8 cellular contexts compared by ENCODE assay signal in genomic region chr2:189763908-189764661, GRCh38. TPM values are rescaled to one million over a fixed set of nuclear protein-coding genes. Genes with fewer than 3 reads are reported as not detected.
DNase-seq lines count a peak whose midpoint lies in the region; ATAC-seq and TF ChIP-seq lines count a peak whose summit lies in the region.

No MANE protein-coding gene starts in this region.

- H3K4me2 ChIP-seq in OCI-LY1 (ENCODE audit: low read length) = peak overlapping the region; percentile 88

- peak overlapping the region; percentile 96 for H3K27ac Mint-ChIP-seq in activated T-cell treated with anti-CD3 and anti-CD28 coated beads, Interleukin-2, amount 50 U/mL, for 72 hours
- peak overlapping the region; percentile 24 for H3K27ac Mint-ChIP-seq in endothelial cell (ENCODE audit: unreplicated experiment)
- H3K27ac Mint-ChIP-seq in stimulated activated memory B cell treated with anti-CD40 and anti-IgM and Interleukin-4, amounts not matched to agents 10 μg/mL and 1 μg/mL and 100 μg/mL, for 72 hours = peak overlapping the region; percentile 97

- no peak for DNase-seq in activated T-cell treated with anti-CD3 and anti-CD28 coated beads, Interleukin-2, amount 50 U/mL, for 72 hours
- DNase-seq in activated T-cell treated with anti-CD3 and anti-CD28 coated beads, Interleukin-2, amount 50 U/mL, for 1 hour = no peak
- no peak for DNase-seq in endothelial cell (ENCODE audit: low spot score)
- DNase-seq in sciatic nerve (ENCODE audit: low spot score) = no peak

- TF ChIP-seq CTCF in OCI-LY1 (IDR thresholded peaks at IDR 0.05; ENCODE audit: low read length) = peak; percentile 20; the same call in 1 of the 2 replicates
- no peak for TF ChIP-seq CTCF in endothelial cell (IDR thresholded peaks at IDR 0.05; ENCODE audit: unreplicated experiment)

- peak overlapping the region; percentile 97 for H3K27ac ChIP-seq in OCI-LY1 (ENCODE audit: low read depth, low read length, poor library complexity, severe bottlenecking)

- peak overlapping the region; percentile 84 for H2AFZ ChIP-seq in OCI-LY1 (ENCODE audit: low read length)

- H3K9ac ChIP-seq in OCI-LY1 (ENCODE audit: low read length) = peak overlapping the region; percentile 98

- ATAC-seq in activated T-cell treated with anti-CD3 and anti-CD28 coated beads, Interleukin-2, amount 50 U/mL, for 72 hours (replicated peaks in 1 of 2) = no peak
- no peak for ATAC-seq in stimulated activated memory B cell treated with anti-CD40 and anti-IgM and Interleukin-4, amounts not matched to agents 10 μg/mL and 1 μg/mL and 100 μg/mL, for 72 hours
- ATAC-seq in sciatic nerve (no peak), GM18868 (IDR thresholded peaks at IDR 0.05; ENCODE audit: unreplicated experiment) (no peak), GM18517 (IDR thresholded peaks at IDR 0.05; ENCODE audit: unreplicated experiment) (no peak)

- H3K9me3 Mint-ChIP-seq in activated T-cell treated with anti-CD3 and anti-CD28 coated beads, Interleukin-2, amount 50 U/mL, for 72 hours = no peaks in the 10 kb centered on the region
- no peaks in the 10 kb centered on the region for H3K9me3 Mint-ChIP-seq in endothelial cell (ENCODE audit: unreplicated experiment)
- no peaks in the 10 kb centered on the region for H3K9me3 Mint-ChIP-seq in stimulated activated memory B cell treated with anti-CD40 and anti-IgM and Interleukin-4, amounts not matched to agents 10 μg/mL and 1 μg/mL and 100 μg/mL, for 72 hours

- H3K4me1 Mint-ChIP-seq in activated T-cell treated with anti-CD3 and anti-CD28 coated beads, Interleukin-2, amount 50 U/mL, for 72 hours (ENCODE audit: low read depth) = peaks cover 18% of the 10 kb centered on the region
- H3K4me1 Mint-ChIP-seq in endothelial cell (ENCODE audit: unreplicated experiment) = peaks cover 3% of the 10 kb centered on the region
- H3K4me1 Mint-ChIP-seq in stimulated activated memory B cell treated with anti-CD40 and anti-IgM and Interleukin-4, amounts not matched to agents 10 μg/mL and 1 μg/mL and 100 μg/mL, for 72 hours = peaks cover 7% of the 10 kb centered on the region

- no peaks in the 10 kb centered on the region for H3K9me3 ChIP-seq in OCI-LY1 (ENCODE audit: low read length)

- intact Hi-C loops in sciatic nerve (cut with DNase I) = no loop called here

- no peaks in the 10 kb centered on the region for H3K79me2 ChIP-seq in OCI-LY1 (ENCODE audit: insufficient read depth, low read length)

- H4K20me1 ChIP-seq in OCI-LY1 (ENCODE audit: insufficient read depth, low read length) = no peaks in the 10 kb centered on the region

- peak overlapping the region; percentile 94 to 95 for H3K4me3 Mint-ChIP-seq in activated T-cell treated with anti-CD3 and anti-CD28 coated beads, Interleukin-2, amount 50 U/mL, for 72 hours
- H3K4me3 Mint-ChIP-seq in endothelial cell (ENCODE audit: unreplicated experiment) = no peak overlapping the region
- no peak overlapping the region for H3K4me3 Mint-ChIP-seq in stimulated activated memory B cell treated with anti-CD40 and anti-IgM and Interleukin-4, amounts not matched to agents 10 μg/mL and 1 μg/mL and 100 μg/mL, for 72 hours

- H3F3A ChIP-seq in OCI-LY1 (ENCODE audit: insufficient read depth, low read length) = 0 out of 2 replicates have a peak, but pooled peaks cover 7% of the 10 kb centered on the region

- peak overlapping the region; percentile 80 for H3K4me3 ChIP-seq in OCI-LY1 (ENCODE audit: low read depth, low read length, poor library complexity, severe bottlenecking)

- peaks cover 23% of the 10 kb centered on the region for H3K4me1 ChIP-seq in OCI-LY1 (ENCODE audit: insufficient read depth, low read length, severe bottlenecking)

- H3K36me3 ChIP-seq in OCI-LY1 (ENCODE audit: insufficient read depth, low read length) = peaks cover 14% of the 10 kb centered on the region; the same call in 1 of the 2 replicates

- H3K27me3 ChIP-seq in OCI-LY1 (ENCODE audit: insufficient read depth, low read length) = no peaks in the 10 kb centered on the region

- H3K9me2 ChIP-seq in OCI-LY1 (ENCODE audit: low read depth, low read length) = no peaks in the 10 kb centered on the region

- peaks cover 0 to 12% of the 10 kb centered on the region in 2 donors for H3K36me3 Mint-ChIP-seq in activated T-cell treated with anti-CD3 and anti-CD28 coated beads, Interleukin-2, amount 50 U/mL, for 72 hours (ENCODE audit: insufficient read depth in 2 of 2)
- peaks cover 8% of the 10 kb centered on the region for H3K36me3 Mint-ChIP-seq in endothelial cell (ENCODE audit: low read depth, unreplicated experiment)
- H3K36me3 Mint-ChIP-seq in stimulated activated memory B cell treated with anti-CD40 and anti-IgM and Interleukin-4, amounts not matched to agents 10 μg/mL and 1 μg/mL and 100 μg/mL, for 72 hours = peaks cover 6% of the 10 kb centered on the region

- H3K27me3 Mint-ChIP-seq in activated T-cell treated with anti-CD3 and anti-CD28 coated beads, Interleukin-2, amount 50 U/mL, for 72 hours (ENCODE audit: low read depth) = no peaks in the 10 kb centered on the region
- H3K27me3 Mint-ChIP-seq in endothelial cell (ENCODE audit: unreplicated experiment) = peaks cover 1% of the 10 kb centered on the region
- H3K27me3 Mint-ChIP-seq in stimulated activated memory B cell treated with anti-CD40 and anti-IgM and Interleukin-4, amounts not matched to agents 10 μg/mL and 1 μg/mL and 100 μg/mL, for 72 hours = no peaks in the 10 kb centered on the region

RNA-seq across cellular contexts. Expression of gene OSGEPL1, which starts 1.5 kb away (rescaled TPM):
- 10 to 100 TPM; 10.2 to 10.3 TPM for total RNA-seq in activated T-cell treated with anti-CD3 and anti-CD28 coated beads, Interleukin-2, amount 50 U/mL, for 72 hours
- total RNA-seq in endothelial cell (ENCODE audit: unreplicated experiment) (4.2 TPM), sciatic nerve (6.2 TPM)

RNA-seq across cellular contexts. Expression of gene ORMDL1, which starts 20.1 kb away (rescaled TPM):
- total RNA-seq in activated T-cell treated with anti-CD3 and anti-CD28 coated beads, Interleukin-2, amount 50 U/mL, for 72 hours = 100 to 1,000 TPM; 101 to 121 TPM
- 60.7 TPM for total RNA-seq in endothelial cell (ENCODE audit: unreplicated experiment)
- total RNA-seq in sciatic nerve = 52.9 TPM

RNA-seq across cellular contexts. Expression of gene PMS1, which starts 20.2 kb away (rescaled TPM):
- 10 to 100 TPM; 37.9 to 52.7 TPM for total RNA-seq in activated T-cell treated with anti-CD3 and anti-CD28 coated beads, Interleukin-2, amount 50 U/mL, for 72 hours
- 36.0 TPM for total RNA-seq in endothelial cell (ENCODE audit: unreplicated experiment)
- 27.5 TPM for total RNA-seq in sciatic nerve

Comparison
In these comparisons a context has a peak if more than half of its experiments do, and no peak if none do; other contexts are left out.
1. H3K27ac Mint-ChIP-seq: peak in every context shown above with its lines; median percentile 97 in stimulated activated memory B cell treated with anti-CD40 and anti-IgM and Interleukin-4, amounts not matched to agents 10 μg/mL and 1 μg/mL and 100 μg/mL, for 72 hours; 96 in activated T-cell treated with anti-CD3 and anti-CD28 coated beads, Interleukin-2, amount 50 U/mL, for 72 hours; 24 in endothelial cell.
2. H3K4me3 Mint-ChIP-seq: peak in activated T-cell treated with anti-CD3 and anti-CD28 coated beads, Interleukin-2, amount 50 U/mL, for 72 hours (2 of 2); none in endothelial cell (single experiment) and stimulated activated memory B cell treated with anti-CD40 and anti-IgM and Interleukin-4, amounts not matched to agents 10 μg/mL and 1 μg/mL and 100 μg/mL, for 72 hours (single experiment).